ENCODE assay signal across 9 cellular contexts in genomic region chr3:150370129-150370602, GRCh38. TPM values are rescaled to one million over a fixed set of nuclear protein-coding genes. Genes with fewer than 3 reads are reported as not detected.
DNase-seq lines count a peak whose midpoint lies in the region; ATAC-seq and TF ChIP-seq lines count a peak whose summit lies in the region.
"Had no signal": no experiment of that assay in that cellular context is flagged by ENCODE, and none has a peak within 500 bp of the region (broad histone marks: within the 10 kb centered on the region; RNA-seq: fewer than 3 reads in every experiment).

No MANE protein-coding gene starts in this region.

- POLR2A ChIA-PET in Panc1 (lab: Charles Lee), result no interaction called here

- in situ Hi-C loops in Panc1 (cut with HindIII; ENCODE audit: low pct_unique_long_range_greater_than_20kb, low sequenced_read_pairs), result no loop called here

- H3K27me3 ChIP-seq in Panc1 (ENCODE audit: control insufficient read depth, insufficient read depth, low read length) (no peaks in the 10 kb centered on the region), neuron (ENCODE audit: insufficient read depth, low read length) (no peaks in the 10 kb centered on the region)

- H3K9me3 ChIP-seq in Panc1 (ENCODE audit: control insufficient read depth, insufficient read depth, low read depth, low read length), result no peaks in the 10 kb centered on the region
- no peaks in the 10 kb centered on the region for H3K9me3 ChIP-seq in neuron (ENCODE audit: low read length)
- H3K9me3 ChIP-seq: prostate gland had no signal

- peak overlapping the region; percentile 18 for H2AFZ ChIP-seq in neuron (ENCODE audit: low read depth, low read length)

- no peak for TF ChIP-seq POLR2A in erythroblast (IDR thresholded peaks at IDR 0.05; ENCODE audit: low read length)

- H3K4me3 ChIP-seq in Panc1 (ENCODE audit: low read depth in 2 of 2, low read length in 2 of 2) (peak overlapping the region; percentile 39 to 62), neuron (ENCODE audit: low read length) (peak overlapping the region; percentile 48)
- H3K4me3 ChIP-seq: prostate gland had no signal

- TF ChIP-seq CTCF in Panc1 (IDR thresholded peaks at IDR 0.05), result peak; percentile 54

- BruUV-seq in Panc1 (replicated peaks; lab: Mats Ljungman, UMichigan), result no TSS peak

- CTCF ChIA-PET in Panc1 (lab: Charles Lee), result no interaction called here

- ATAC-seq in Panc1 (peak; percentile 83), GM18861 (IDR thresholded peaks at IDR 0.05; ENCODE audit: unreplicated experiment) (no peak)

- intact Hi-C loops in Panc1 (cut with micrococcal nuclease; ENCODE audit: unreplicated experiment), result no loop called here

- DNase-seq in COLO829 (ENCODE audit: low spot score), result peak; percentile 91
- peak; percentile 99 for DNase-seq in Panc1 (ENCODE audit: low read depth, low spot score)
- DNase-seq in fibroblast of gingiva (ENCODE audit: low read depth), result peak; percentile 94
- no peak for DNase-seq in erythroblast (lab: John Stamatoyannopoulos, UW)
- DNase-seq in NCI-H526 treated with DMSO at 0.1 percent for 48 hours (lab: John Stamatoyannopoulos, UW), result no peak
- DNase-seq in NCI-H2171 treated with DMSO at 0.1 percent for 48 hours (lab: John Stamatoyannopoulos, UW), result no peak

- H3K27ac ChIP-seq in Panc1 (ENCODE audit: low read length), result peak overlapping the region; percentile 100
- H3K27ac ChIP-seq: prostate gland had no signal

- H3K36me3 ChIP-seq in Panc1 (ENCODE audit: control insufficient read depth, insufficient read depth, low read length) (no peaks in the 10 kb centered on the region), neuron (ENCODE audit: insufficient read depth, low read length) (no peaks in the 10 kb centered on the region)
- H3K36me3 ChIP-seq: prostate gland had no signal

- peaks cover 52% of the 10 kb centered on the region for H3K4me1 ChIP-seq in Panc1 (ENCODE audit: control insufficient read depth, insufficient read depth, low read length)
- peaks cover 27% of the 10 kb centered on the region for H3K4me1 ChIP-seq in neuron (ENCODE audit: insufficient read depth, low read length)
- H3K4me1 ChIP-seq: prostate gland had no signal

RNA-seq across cellular contexts. Expression of gene TSC22D2, which starts 37.9 kb away (rescaled TPM):
- 43.1 TPM for total RNA-seq in Panc1 (2021; ENCODE audit: unreplicated experiment)
- polyA plus RNA-seq in Panc1 (2012; ENCODE audit: insufficient read length), result 16.4 TPM

Comparison
In these comparisons a context has a peak if more than half of its experiments do, and no peak if none do; other contexts are left out.
1. DNase-seq: peak in COLO829 (single experiment), Panc1 (single experiment) and fibroblast of gingiva (single experiment); none in erythroblast (0 of 2), NCI-H526 treated with DMSO at 0.1 percent for 48 hours (single experiment) and NCI-H2171 treated with DMSO at 0.1 percent for 48 hours (single experiment).